Comparison of ENCODE assay signal across 1 cellular context in the genomic region with DNA sequence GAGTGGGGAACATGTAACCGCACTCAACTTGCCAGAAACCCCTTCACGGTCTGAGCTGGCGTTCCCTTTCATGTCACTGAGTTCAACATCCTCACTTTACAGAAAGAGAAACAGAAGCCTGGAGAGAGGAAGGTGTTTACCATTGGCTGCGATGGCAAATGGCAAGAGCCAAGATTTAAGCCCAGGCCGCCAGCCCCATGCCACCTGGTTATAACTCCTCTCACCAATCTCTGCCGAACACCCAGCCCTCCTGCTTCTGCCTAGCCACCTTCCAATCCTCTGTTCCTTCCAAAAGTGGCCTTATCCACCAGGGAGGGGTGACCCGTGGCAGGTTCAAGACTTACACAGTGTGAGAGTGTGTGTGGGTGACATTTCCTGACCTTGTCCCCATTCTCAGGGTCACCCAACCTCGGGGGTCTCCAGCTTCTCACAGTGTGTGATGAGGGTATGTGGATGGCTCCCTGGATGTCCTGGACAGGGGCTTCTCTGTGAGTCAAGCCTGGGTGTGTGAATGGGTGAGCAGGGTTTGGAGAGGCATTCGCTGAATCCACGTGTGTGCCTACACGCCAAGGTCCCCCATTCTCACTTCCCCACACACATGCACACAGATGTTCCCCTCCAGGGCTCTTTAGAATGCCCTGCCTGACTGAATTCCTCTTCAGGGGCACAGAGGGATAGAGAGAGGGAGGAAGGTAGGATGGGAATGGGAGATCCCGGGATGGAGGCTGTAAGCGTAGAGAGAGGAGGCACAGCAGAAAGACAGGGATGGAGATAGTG.
TF ChIP-seq lines count a peak whose summit lies in the region.

No MANE protein-coding gene starts in this region.

TF ChIP-seq in GM23338, 12 proteins besides CTCF, POLR2A, EP300 and RAD21 (continued from another document):
- TF ChIP-seq REST (IDR thresholded peaks at IDR 0.05; ENCODE audit: unreplicated experiment): no peak
- no peak for TF ChIP-seq NANOG (IDR thresholded peaks at IDR 0.05; ENCODE audit: borderline replicate concordance)
- TF ChIP-seq EZH2 (IDR thresholded peaks at IDR 0.05; ENCODE audit: low read depth, unreplicated experiment): no peak
- TF ChIP-seq STAT1 (IDR thresholded peaks at IDR 0.05; ENCODE audit: unreplicated experiment): no peak
- no peak for TF ChIP-seq JUNB (IDR thresholded peaks at IDR 0.05; ENCODE audit: unreplicated experiment)
- TF ChIP-seq ZNF462 (CRISPR knock-in tag; IDR thresholded peaks at IDR 0.05): no peak
- TF ChIP-seq CREB1 (CRISPR knock-in tag; IDR thresholded peaks at IDR 0.05; ENCODE audit: low read depth): no peak
- TF ChIP-seq EZH2phosphoT487 (IDR thresholded peaks at IDR 0.05; ENCODE audit: unreplicated experiment): no peak
- no peak for TF ChIP-seq POLR2AphosphoS5 (IDR thresholded peaks at IDR 0.05; ENCODE audit: low read depth)
- no peak for TF ChIP-seq ZNF114 (CRISPR knock-in tag; IDR thresholded peaks at IDR 0.05)
